15 cellular contexts compared by ENCODE assay signal in genomic region chrX:110212299-110212698, GRCh38.
A peak's percentile ranks its signal among the peaks of the same experiment; 100 is the strongest.
DNase-seq lines count a peak whose midpoint lies in the region; ATAC-seq and TF ChIP-seq lines count a peak whose summit lies in the region.
"Had no signal": no experiment of that assay in that cellular context is flagged by ENCODE, and none has a peak within 500 bp of the region (broad histone marks: within the 10 kb centered on the region; RNA-seq: fewer than 3 reads in every experiment).

No MANE protein-coding gene starts in this region.

- no peak for ATAC-seq in HG02973 (IDR thresholded peaks at IDR 0.05; ENCODE audit: unreplicated experiment)
- no peak for ATAC-seq in T-helper 17 cell

- H3K36me3 Mint-ChIP-seq in activated T-helper 1 cell treated with anti-CD3 and anti-CD28 coated beads, Interleukin-12 subunit alpha, Interleukin-12 subunit beta, Interleukin-2, Interleukin-4 antibody, amounts not matched to agents 30 ng/mL and 10 ng/mL and 1 ng/mL, durations not matched to agents 14 hours and 24 hours and 36 hours (ENCODE audit: low read depth): peaks cover 8% of the 10 kb centered on the region
- H3K36me3 Mint-ChIP-seq in T-helper 17 cell (ENCODE audit: low read depth): no peaks in the 10 kb centered on the region

- no peaks in the 10 kb centered on the region for H3K9me3 ChIP-seq in BE2C
- no peaks in the 10 kb centered on the region for H3K9me3 ChIP-seq in T-helper 17 cell (ENCODE audit: control insufficient read depth, low read length, poor library complexity, severe bottlenecking)
- H3K9me3 ChIP-seq: thoracic aorta had no signal

- H3K27me3 ChIP-seq in BE2C: no peaks in the 10 kb centered on the region
- H3K27me3 ChIP-seq in kidney epithelial cell (ENCODE audit: control insufficient read depth, insufficient read depth, low read length): no peaks in the 10 kb centered on the region

- H3K4me3 Mint-ChIP-seq in activated T-helper 1 cell treated with anti-CD3 and anti-CD28 coated beads, Interleukin-12 subunit alpha, Interleukin-12 subunit beta, Interleukin-2, Interleukin-4 antibody, amounts not matched to agents 30 ng/mL and 10 ng/mL and 1 ng/mL, durations not matched to agents 14 hours and 24 hours and 36 hours: no peak overlapping the region
- H3K4me3 Mint-ChIP-seq in T-helper 17 cell: no peak overlapping the region

- intact Hi-C loops in activated T-helper 1 cell treated with anti-CD3 and anti-CD28 coated beads, Interleukin-12 subunit alpha, Interleukin-12 subunit beta, Interleukin-2, Interleukin-4 antibody, amounts not matched to agents 30 ng/mL and 10 ng/mL and 1 ng/mL, durations not matched to agents 14 hours and 24 hours and 36 hours (cut with micrococcal nuclease): no loop called here

- H3K36me3 ChIP-seq in BE2C (no peaks in the 10 kb centered on the region), kidney epithelial cell (ENCODE audit: control insufficient read depth, insufficient read depth, low read length) (no peaks in the 10 kb centered on the region)
- H3K36me3 ChIP-seq: thoracic aorta had no signal

- no peaks in the 10 kb centered on the region for H3K4me1 ChIP-seq in BE2C

- H3K27ac Mint-ChIP-seq in activated T-helper 1 cell treated with anti-CD3 and anti-CD28 coated beads, Interleukin-12 subunit alpha, Interleukin-12 subunit beta, Interleukin-2, Interleukin-4 antibody, amounts not matched to agents 30 ng/mL and 10 ng/mL and 1 ng/mL, durations not matched to agents 14 hours and 24 hours and 36 hours: no peak overlapping the region
- no peak overlapping the region for H3K27ac Mint-ChIP-seq in T-helper 17 cell

- CTCF ChIA-PET in HEK293T (lab: Yijun Ruan, JAX): interaction anchor here (0.7 kb wide), 1 partner anchor 48 kb away, joined by 3 read pairs; no protein-coding TSS in a partner anchor

- peaks cover 13% of the 10 kb centered on the region for H3K4me1 Mint-ChIP-seq in activated T-helper 1 cell treated with anti-CD3 and anti-CD28 coated beads, Interleukin-12 subunit alpha, Interleukin-12 subunit beta, Interleukin-2, Interleukin-4 antibody, amounts not matched to agents 30 ng/mL and 10 ng/mL and 1 ng/mL, durations not matched to agents 14 hours and 24 hours and 36 hours (ENCODE audit: low read depth)
- H3K4me1 Mint-ChIP-seq in T-helper 17 cell: peaks cover 3% of the 10 kb centered on the region

- TF ChIP-seq CTCF in BE2C (IDR thresholded peaks at IDR 0.05; ENCODE audit: low read depth, low read length) (peak; percentile 24), astrocyte of the spinal cord (IDR thresholded peaks at IDR 0.05; ENCODE audit: low read depth, low read length) (peak; percentile 23), kidney epithelial cell (IDR thresholded peaks at IDR 0.05; ENCODE audit: insufficient read depth, low read length, poor library complexity, severe bottlenecking) (peak; percentile 20)

- no peaks in the 10 kb centered on the region for H3K27me3 Mint-ChIP-seq in activated T-helper 1 cell treated with anti-CD3 and anti-CD28 coated beads, Interleukin-12 subunit alpha, Interleukin-12 subunit beta, Interleukin-2, Interleukin-4 antibody, amounts not matched to agents 30 ng/mL and 10 ng/mL and 1 ng/mL, durations not matched to agents 14 hours and 24 hours and 36 hours (ENCODE audit: insufficient read depth)
- H3K27me3 Mint-ChIP-seq in T-helper 17 cell: no peaks in the 10 kb centered on the region

- DNase-seq in BE2C: no peak
- DNase-seq in HEK293T (ENCODE audit: extremely low spot score): peak; percentile 39
- no peak for DNase-seq in astrocyte of the spinal cord (ENCODE audit: low read depth, low spot score)
- no peak for DNase-seq in kidney epithelial cell (ENCODE audit: low read depth)
- no peak for DNase-seq in activated T-helper 1 cell treated with anti-CD3 and anti-CD28 coated beads, Interleukin-12 subunit alpha, Interleukin-12 subunit beta, Interleukin-2, Interleukin-4 antibody, amounts not matched to agents 30 ng/mL and 10 ng/mL and 1 ng/mL, durations not matched to agents 14 hours and 24 hours and 36 hours (ENCODE audit: low spot score)
- no peak for DNase-seq in Ammon's horn (ENCODE audit: low spot score)
- DNase-seq in T-helper 17 cell: no peak
- DNase-seq: activated naive CD4-positive, alpha-beta T cell treated with Interleukin-2 at 50 U/mL for 16 hours; AML-193; NCI-H345; OCI-M1; stimulated activated CD4-positive, alpha-beta T cell treated with anti-CD3 and anti-CD28 coated beads, Interleukin-2, amount 100 ng/mL, for 24 hours; stimulated activated CD8-positive, alpha-beta memory T cell treated with anti-CD3 and anti-CD28 coated beads, Interleukin-4, amount 100 ng/mL, for 48 hours had no signal

- in situ Hi-C loops in astrocyte of the spinal cord (cut with HindIII; ENCODE audit: low sequenced_read_pairs): no loop called here

- no peaks in the 10 kb centered on the region for H3K9me3 Mint-ChIP-seq in activated T-helper 1 cell treated with anti-CD3 and anti-CD28 coated beads, Interleukin-12 subunit alpha, Interleukin-12 subunit beta, Interleukin-2, Interleukin-4 antibody, amounts not matched to agents 30 ng/mL and 10 ng/mL and 1 ng/mL, durations not matched to agents 14 hours and 24 hours and 36 hours

- H3K4me3 ChIP-seq in BE2C (ENCODE audit: low read depth, low read length): no peak overlapping the region
- no peak overlapping the region for H3K4me3 ChIP-seq in astrocyte of the spinal cord (ENCODE audit: low read depth, low read length)
- H3K4me3 ChIP-seq in kidney epithelial cell (ENCODE audit: low read depth, low read length): no peak overlapping the region
- H3K4me3 ChIP-seq: thoracic aorta had no signal

- POLR2A ChIA-PET in HEK293T (lab: Yijun Ruan, JAX): no interaction called here

TF ChIP-seq in HEK293T, 16 proteins besides CTCF, POLR2A, EP300 and RAD21:
- TF ChIP-seq L3MBTL2 (conservative IDR thresholded peaks at IDR 0.05) (no peak), SUZ12 (IDR thresholded peaks at IDR 0.05) (no peak), BHLHE40 (IDR thresholded peaks at IDR 0.05; ENCODE audit: borderline replicate concordance) (no peak), SP1 (IDR thresholded peaks at IDR 0.05) (no peak), ELF4 (IDR thresholded peaks at IDR 0.05) (no peak), LEF1 (IDR thresholded peaks at IDR 0.05; ENCODE audit: borderline replicate concordance) (no peak), PKNOX1 (IDR thresholded peaks at IDR 0.05) (no peak), TARDBP (IDR thresholded peaks at IDR 0.05) (no peak), CTBP1 (IDR thresholded peaks at IDR 0.05; ENCODE audit: borderline replicate concordance) (no peak), FOXK2 (IDR thresholded peaks at IDR 0.05) (no peak), HDGF (IDR thresholded peaks at IDR 0.05; ENCODE audit: borderline replicate concordance) (no peak), ARNT (IDR thresholded peaks at IDR 0.05) (no peak), FOXA1 (IDR thresholded peaks at IDR 0.05) (no peak)
